ENCODE assay signal across 18 cellular contexts in genomic region chr21:26011292-26011940, GRCh38.
DNase-seq lines count a peak whose midpoint lies in the region; ATAC-seq and TF ChIP-seq lines count a peak whose summit lies in the region.
"Had no signal": no experiment of that assay in that cellular context is flagged by ENCODE, and none has a peak within 500 bp of the region (broad histone marks: within the 10 kb centered on the region; RNA-seq: fewer than 3 reads in every experiment).

No MANE protein-coding gene starts in this region.

- no peaks in the 10 kb centered on the region for H3K9me3 Mint-ChIP-seq in endothelial cell (ENCODE audit: unreplicated experiment)

- H3K4me1 ChIP-seq in A673 (ENCODE audit: insufficient read depth, low read length, poor library complexity, severe bottlenecking): peaks cover 33% of the 10 kb centered on the region
- H3K4me1 ChIP-seq in HCT116 (ENCODE audit: control insufficient read depth in 1 of 2, insufficient read depth in 2 of 2, low read length in 2 of 2): peaks cover 7 to 30% of the 10 kb centered on the region in 2 experiments; a peak in 3 of 4 replicates

- BruUV-seq in A673 (replicated peaks; lab: Mats Ljungman, UMichigan) (no TSS peak), HCT116 (replicated peaks; lab: Mats Ljungman, UMichigan) (no TSS peak)

- TF ChIP-seq RAD21 in HCT116 (IDR thresholded peaks at IDR 0.05; ENCODE audit: low read depth): no peak

- no peak overlapping the region for H3K4me3 Mint-ChIP-seq in endothelial cell (ENCODE audit: unreplicated experiment)

- H3K9me2 ChIP-seq in HCT116 (ENCODE audit: insufficient read depth): no peaks in the 10 kb centered on the region

- no peak overlapping the region for H3K4me2 ChIP-seq in HCT116 (ENCODE audit: low read length)

- H3K27me3 Mint-ChIP-seq in endothelial cell (ENCODE audit: unreplicated experiment): peaks cover 4% of the 10 kb centered on the region

- peak overlapping the region; percentile 24 for H3K27ac Mint-ChIP-seq in endothelial cell (ENCODE audit: unreplicated experiment)

- H2AFZ ChIP-seq in HCT116 (ENCODE audit: low read depth, low read length, poor library complexity, severe bottlenecking): no peak overlapping the region

- TF ChIP-seq CTCF in A673 (conservative IDR thresholded peaks at IDR 0.05; ENCODE audit: low read depth, low read length) (peak; percentile 32; the same call in 1 of the 2 replicates), HCT116 (IDR thresholded peaks at IDR 0.05 in 2 of 3, conservative IDR thresholded peaks at IDR 0.05 in 1 of 3; ENCODE audit: borderline replicate concordance in 1 of 3, insufficient read depth in 1 of 3, low read depth in 2 of 3, low read length in 2 of 3) (no peak), endothelial cell (IDR thresholded peaks at IDR 0.05; ENCODE audit: unreplicated experiment) (no peak)

- no peak overlapping the region for H3K27ac ChIP-seq in A673 (ENCODE audit: low read depth, low read length, poor library complexity, severe bottlenecking)
- no peak overlapping the region for H3K27ac ChIP-seq in HCT116 (ENCODE audit: low read depth, low read length)
- peak overlapping the region; percentile 52 for H3K27ac ChIP-seq in angular gyrus (ENCODE audit: low read depth, low read length)

- peaks cover 4% of the 10 kb centered on the region; the same call in 1 of the 2 replicates for H4K20me1 ChIP-seq in HCT116 (ENCODE audit: insufficient read depth)

- ATAC-seq in HCT116 (0 out of 2 replicates have a peak, but pooled peaks have one; percentile 34), GM19023 (IDR thresholded peaks at IDR 0.05; ENCODE audit: unreplicated experiment) (no peak)

- H3K4me3 ChIP-seq in A673 (ENCODE audit: low read depth, low read length, poor library complexity, severe bottlenecking) (no peak overlapping the region), HCT116 (replicated peaks in 1 of 2; ENCODE audit: low read depth in 1 of 2, low read length in 2 of 2) (no peak overlapping the region)

- no peaks in the 10 kb centered on the region for H3K27me3 ChIP-seq in A673 (replicated peaks; ENCODE audit: insufficient read depth, low read depth, low read length, poor library complexity)
- no peaks in the 10 kb centered on the region for H3K27me3 ChIP-seq in HCT116 (ENCODE audit: insufficient read depth, low read length)

- peaks cover 13% of the 10 kb centered on the region for H3K36me3 Mint-ChIP-seq in endothelial cell (ENCODE audit: low read depth, unreplicated experiment)

- TF ChIP-seq POLR2A in HCT116 (IDR thresholded peaks at IDR 0.05; ENCODE audit: borderline replicate concordance, extremely low read depth, insufficient read depth, insufficient read length): no peak

- peaks cover 20% of the 10 kb centered on the region for H3K4me1 Mint-ChIP-seq in endothelial cell (ENCODE audit: unreplicated experiment)

- H3K9me3 ChIP-seq in A673 (ENCODE audit: low read depth, low read length, poor library complexity, severe bottlenecking): no peaks in the 10 kb centered on the region
- H3K9me3 ChIP-seq in HCT116 (ENCODE audit: control insufficient read depth in 1 of 2, insufficient read depth in 1 of 2, low read depth in 1 of 2, low read length in 2 of 2): no peaks in the 10 kb centered on the region

- intact Hi-C loops in A673 (cut with micrococcal nuclease; ENCODE audit: unreplicated experiment): loop anchor here (10.0 kb wide), 1 partner anchor 107 kb away; no protein-coding TSS in a partner anchor
- intact Hi-C loops in HCT116 (cut with micrococcal nuclease): no loop called here

- H3K79me2 ChIP-seq in HCT116 (ENCODE audit: insufficient read depth, low read length): peaks cover 33% of the 10 kb centered on the region; the same call in 1 of the 2 replicates

- RAD21 ChIA-PET in HCT116 (lab: Charles Lee; ENCODE audit: low non-redundant PET in 1 of 2, low total read pairs in 2 of 2, uncharacterized antibody in 2 of 2, unreplicated experiment in 2 of 2): no interaction called here

- H3K36me3 ChIP-seq in A673 (ENCODE audit: insufficient read depth, low read length, poor library complexity, severe bottlenecking) (no peaks in the 10 kb centered on the region), HCT116 (ENCODE audit: control insufficient read depth in 1 of 2, insufficient read depth in 2 of 2, low read length in 2 of 2) (no peaks in the 10 kb centered on the region)

- DNase-seq in A673 (ENCODE audit: low spot score) (peak; percentile 49), HCT116 (ENCODE audit: low read depth, low spot score) (no peak), endothelial cell (ENCODE audit: low spot score) (no peak), A172 (ENCODE audit: low spot score) (no peak), NCI-H2196 treated with DMSO at 0.1 percent for 48 hours (lab: John Stamatoyannopoulos, UW; ENCODE audit: unreplicated experiment) (no peak), globus pallidus (ENCODE audit: low spot score) (no peak)
- DNase-seq: AML-193; COR-L47; DMS153; NCI-H1092; NCI-H146; NCI-H2081 treated with DMSO at 0.1 percent for 48 hours; NCI-H345; NCI-H526; NK-92 treated with Interleukin-12 subunit alpha and Interleukin-12 subunit beta, amount 100 ng/mL, for 24 hours; OCI-M1 had no signal

- POLR2A ChIA-PET in A673 (lab: Charles Lee; ENCODE audit: low non-redundant PET) (interaction anchor here (0.5 to 0.7 kb wide), 2 partner anchors 9 to 86 kb away, joined by 3 to 11 read pairs; no protein-coding TSS in a partner anchor), HCT116 (lab: Charles Lee) (no interaction called here)

- no peak overlapping the region for H3K9ac ChIP-seq in HCT116 (ENCODE audit: low read length)

- CTCF ChIA-PET in A673 (lab: Charles Lee) (no interaction called here), HCT116 (lab: Charles Lee) (no interaction called here)

TF ChIP-seq in HCT116, 20 proteins besides CTCF, POLR2A, EP300 and RAD21:
- no peak for TF ChIP-seq REST (IDR thresholded peaks at IDR 0.05; ENCODE audit: low read depth)
- TF ChIP-seq YY1 (IDR thresholded peaks at IDR 0.05; ENCODE audit: extremely low read depth, insufficient replicate concordance, low read depth, low read length): no peak
- no peak for TF ChIP-seq EZH2phosphoT487 (IDR thresholded peaks at IDR 0.05; ENCODE audit: borderline replicate concordance)
- TF ChIP-seq MAX (IDR thresholded peaks at IDR 0.05): no peak
